In the genomic region with DNA sequence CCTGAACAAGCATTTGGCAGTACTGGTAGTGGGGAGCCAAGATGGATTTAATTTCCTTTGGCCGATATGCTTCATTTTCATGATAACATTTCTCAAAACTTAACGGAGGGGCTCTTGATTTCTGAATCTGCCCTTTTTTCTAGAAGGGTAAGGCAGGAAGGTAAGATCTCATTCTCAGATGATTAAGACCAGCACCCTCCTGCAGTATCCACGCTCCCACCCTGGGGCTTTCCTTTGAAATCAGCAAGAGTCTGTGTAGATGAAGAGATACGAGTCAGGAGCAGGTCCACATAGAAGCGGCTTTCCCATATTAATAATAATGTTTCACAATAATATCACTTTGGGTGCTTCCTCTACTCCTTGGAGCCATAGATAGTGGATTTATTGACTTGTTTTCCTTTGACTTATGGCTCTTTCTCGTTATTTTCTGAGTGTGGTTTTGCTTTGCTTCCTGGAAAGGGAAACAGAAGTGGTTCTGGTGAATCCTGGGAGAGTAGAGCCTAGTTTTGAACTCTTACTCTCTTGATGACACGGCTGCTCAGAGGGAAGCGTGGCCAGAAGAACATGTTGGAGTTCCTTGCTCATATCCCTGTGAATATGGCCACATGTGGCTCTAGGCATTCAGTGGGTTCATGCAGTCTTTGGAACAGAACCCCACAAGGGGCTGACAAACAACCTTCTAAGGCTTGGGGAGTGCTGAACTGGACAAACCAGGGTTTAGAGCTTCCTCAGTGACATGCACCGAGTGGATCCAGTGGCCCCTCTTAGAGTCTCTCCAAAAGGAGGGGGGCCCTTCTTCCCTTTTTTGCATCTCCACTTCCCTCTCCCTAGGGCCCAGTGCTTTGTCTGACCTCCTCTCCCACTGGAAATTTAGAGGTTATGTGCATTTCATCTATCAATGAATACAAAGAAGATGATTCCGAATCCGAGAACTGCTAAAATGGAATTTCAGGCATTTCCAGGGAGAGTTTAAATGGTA, we compare ENCODE assay signal across 1 cellular context.
TF ChIP-seq lines count a peak whose summit lies in the region.

No MANE protein-coding gene starts in this region.

TF ChIP-seq in H1, 55 proteins besides CTCF, POLR2A, EP300 and RAD21:
- TF ChIP-seq PHF8 (conservative IDR thresholded peaks at IDR 0.05; ENCODE audit: low read depth, low read length) (no peak), GABPA (IDR thresholded peaks at IDR 0.05; ENCODE audit: borderline replicate concordance, insufficient read depth, low read length) (no peak), FOSL1 (IDR thresholded peaks at IDR 0.05; ENCODE audit: insufficient read depth, low read depth, low read length) (no peak), KDM1A (IDR thresholded peaks at IDR 0.05; ENCODE audit: borderline replicate concordance, low read length) (no peak), TAF7 (optimal IDR thresholded peaks at IDR 0.05; ENCODE audit: borderline replicate concordance, low read depth, low read length) (no peak), CHD1 (IDR thresholded peaks at IDR 0.05; ENCODE audit: low read depth, low read length) (no peak), BCL11A (IDR thresholded peaks at IDR 0.05; ENCODE audit: low read depth in 2 of 2, low read length in 2 of 2) (no peak), NANOG (IDR thresholded peaks at IDR 0.05; ENCODE audit: insufficient read depth, low read depth, low read length, poor library complexity, severe bottlenecking) (no peak), JUND (IDR thresholded peaks at IDR 0.05; ENCODE audit: low read length) (no peak), CREB1 (IDR thresholded peaks at IDR 0.05) (no peak)
- TF ChIP-seq, protein P1, sequence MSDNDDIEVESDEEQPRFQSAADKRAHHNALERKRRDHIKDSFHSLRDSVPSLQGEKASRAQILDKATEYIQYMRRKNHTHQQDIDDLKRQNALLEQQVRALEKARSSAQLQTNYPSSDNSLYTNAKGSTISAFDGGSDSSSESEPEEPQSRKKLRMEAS (IDR thresholded peaks at IDR 0.05): no peak
- TF ChIP-seq, protein P2, sequence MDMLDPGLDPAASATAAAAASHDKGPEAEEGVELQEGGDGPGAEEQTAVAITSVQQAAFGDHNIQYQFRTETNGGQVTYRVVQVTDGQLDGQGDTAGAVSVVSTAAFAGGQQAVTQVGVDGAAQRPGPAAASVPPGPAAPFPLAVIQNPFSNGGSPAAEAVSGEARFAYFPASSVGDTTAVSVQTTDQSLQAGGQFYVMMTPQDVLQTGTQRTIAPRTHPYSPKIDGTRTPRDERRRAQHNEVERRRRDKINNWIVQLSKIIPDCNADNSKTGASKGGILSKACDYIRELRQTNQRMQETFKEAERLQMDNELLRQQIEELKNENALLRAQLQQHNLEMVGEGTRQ (IDR thresholded peaks at IDR 0.05; ENCODE audit: low read length): no peak
- TF ChIP-seq, protein P3, sequence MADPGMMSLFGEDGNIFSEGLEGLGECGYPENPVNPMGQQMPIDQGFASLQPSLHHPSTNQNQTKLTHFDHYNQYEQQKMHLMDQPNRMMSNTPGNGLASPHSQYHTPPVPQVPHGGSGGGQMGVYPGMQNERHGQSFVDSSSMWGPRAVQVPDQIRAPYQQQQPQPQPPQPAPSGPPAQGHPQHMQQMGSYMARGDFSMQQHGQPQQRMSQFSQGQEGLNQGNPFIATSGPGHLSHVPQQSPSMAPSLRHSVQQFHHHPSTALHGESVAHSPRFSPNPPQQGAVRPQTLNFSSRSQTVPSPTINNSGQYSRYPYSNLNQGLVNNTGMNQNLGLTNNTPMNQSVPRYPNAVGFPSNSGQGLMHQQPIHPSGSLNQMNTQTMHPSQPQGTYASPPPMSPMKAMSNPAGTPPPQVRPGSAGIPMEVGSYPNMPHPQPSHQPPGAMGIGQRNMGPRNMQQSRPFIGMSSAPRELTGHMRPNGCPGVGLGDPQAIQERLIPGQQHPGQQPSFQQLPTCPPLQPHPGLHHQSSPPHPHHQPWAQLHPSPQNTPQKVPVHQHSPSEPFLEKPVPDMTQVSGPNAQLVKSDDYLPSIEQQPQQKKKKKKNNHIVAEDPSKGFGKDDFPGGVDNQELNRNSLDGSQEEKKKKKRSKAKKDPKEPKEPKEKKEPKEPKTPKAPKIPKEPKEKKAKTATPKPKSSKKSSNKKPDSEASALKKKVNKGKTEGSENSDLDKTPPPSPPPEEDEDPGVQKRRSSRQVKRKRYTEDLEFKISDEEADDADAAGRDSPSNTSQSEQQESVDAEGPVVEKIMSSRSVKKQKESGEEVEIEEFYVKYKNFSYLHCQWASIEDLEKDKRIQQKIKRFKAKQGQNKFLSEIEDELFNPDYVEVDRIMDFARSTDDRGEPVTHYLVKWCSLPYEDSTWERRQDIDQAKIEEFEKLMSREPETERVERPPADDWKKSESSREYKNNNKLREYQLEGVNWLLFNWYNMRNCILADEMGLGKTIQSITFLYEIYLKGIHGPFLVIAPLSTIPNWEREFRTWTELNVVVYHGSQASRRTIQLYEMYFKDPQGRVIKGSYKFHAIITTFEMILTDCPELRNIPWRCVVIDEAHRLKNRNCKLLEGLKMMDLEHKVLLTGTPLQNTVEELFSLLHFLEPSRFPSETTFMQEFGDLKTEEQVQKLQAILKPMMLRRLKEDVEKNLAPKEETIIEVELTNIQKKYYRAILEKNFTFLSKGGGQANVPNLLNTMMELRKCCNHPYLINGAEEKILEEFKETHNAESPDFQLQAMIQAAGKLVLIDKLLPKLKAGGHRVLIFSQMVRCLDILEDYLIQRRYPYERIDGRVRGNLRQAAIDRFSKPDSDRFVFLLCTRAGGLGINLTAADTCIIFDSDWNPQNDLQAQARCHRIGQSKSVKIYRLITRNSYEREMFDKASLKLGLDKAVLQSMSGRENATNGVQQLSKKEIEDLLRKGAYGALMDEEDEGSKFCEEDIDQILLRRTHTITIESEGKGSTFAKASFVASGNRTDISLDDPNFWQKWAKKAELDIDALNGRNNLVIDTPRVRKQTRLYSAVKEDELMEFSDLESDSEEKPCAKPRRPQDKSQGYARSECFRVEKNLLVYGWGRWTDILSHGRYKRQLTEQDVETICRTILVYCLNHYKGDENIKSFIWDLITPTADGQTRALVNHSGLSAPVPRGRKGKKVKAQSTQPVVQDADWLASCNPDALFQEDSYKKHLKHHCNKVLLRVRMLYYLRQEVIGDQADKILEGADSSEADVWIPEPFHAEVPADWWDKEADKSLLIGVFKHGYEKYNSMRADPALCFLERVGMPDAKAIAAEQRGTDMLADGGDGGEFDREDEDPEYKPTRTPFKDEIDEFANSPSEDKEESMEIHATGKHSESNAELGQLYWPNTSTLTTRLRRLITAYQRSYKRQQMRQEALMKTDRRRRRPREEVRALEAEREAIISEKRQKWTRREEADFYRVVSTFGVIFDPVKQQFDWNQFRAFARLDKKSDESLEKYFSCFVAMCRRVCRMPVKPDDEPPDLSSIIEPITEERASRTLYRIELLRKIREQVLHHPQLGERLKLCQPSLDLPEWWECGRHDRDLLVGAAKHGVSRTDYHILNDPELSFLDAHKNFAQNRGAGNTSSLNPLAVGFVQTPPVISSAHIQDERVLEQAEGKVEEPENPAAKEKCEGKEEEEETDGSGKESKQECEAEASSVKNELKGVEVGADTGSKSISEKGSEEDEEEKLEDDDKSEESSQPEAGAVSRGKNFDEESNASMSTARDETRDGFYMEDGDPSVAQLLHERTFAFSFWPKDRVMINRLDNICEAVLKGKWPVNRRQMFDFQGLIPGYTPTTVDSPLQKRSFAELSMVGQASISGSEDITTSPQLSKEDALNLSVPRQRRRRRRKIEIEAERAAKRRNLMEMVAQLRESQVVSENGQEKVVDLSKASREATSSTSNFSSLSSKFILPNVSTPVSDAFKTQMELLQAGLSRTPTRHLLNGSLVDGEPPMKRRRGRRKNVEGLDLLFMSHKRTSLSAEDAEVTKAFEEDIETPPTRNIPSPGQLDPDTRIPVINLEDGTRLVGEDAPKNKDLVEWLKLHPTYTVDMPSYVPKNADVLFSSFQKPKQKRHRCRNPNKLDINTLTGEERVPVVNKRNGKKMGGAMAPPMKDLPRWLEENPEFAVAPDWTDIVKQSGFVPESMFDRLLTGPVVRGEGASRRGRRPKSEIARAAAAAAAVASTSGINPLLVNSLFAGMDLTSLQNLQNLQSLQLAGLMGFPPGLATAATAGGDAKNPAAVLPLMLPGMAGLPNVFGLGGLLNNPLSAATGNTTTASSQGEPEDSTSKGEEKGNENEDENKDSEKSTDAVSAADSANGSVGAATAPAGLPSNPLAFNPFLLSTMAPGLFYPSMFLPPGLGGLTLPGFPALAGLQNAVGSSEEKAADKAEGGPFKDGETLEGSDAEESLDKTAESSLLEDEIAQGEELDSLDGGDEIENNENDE (IDR thresholded peaks at IDR 0.05; ENCODE audit: insufficient replicate concordance, low read length): no peak
